Comparison of ENCODE assay signal across 28 cellular contexts in the genomic region with DNA sequence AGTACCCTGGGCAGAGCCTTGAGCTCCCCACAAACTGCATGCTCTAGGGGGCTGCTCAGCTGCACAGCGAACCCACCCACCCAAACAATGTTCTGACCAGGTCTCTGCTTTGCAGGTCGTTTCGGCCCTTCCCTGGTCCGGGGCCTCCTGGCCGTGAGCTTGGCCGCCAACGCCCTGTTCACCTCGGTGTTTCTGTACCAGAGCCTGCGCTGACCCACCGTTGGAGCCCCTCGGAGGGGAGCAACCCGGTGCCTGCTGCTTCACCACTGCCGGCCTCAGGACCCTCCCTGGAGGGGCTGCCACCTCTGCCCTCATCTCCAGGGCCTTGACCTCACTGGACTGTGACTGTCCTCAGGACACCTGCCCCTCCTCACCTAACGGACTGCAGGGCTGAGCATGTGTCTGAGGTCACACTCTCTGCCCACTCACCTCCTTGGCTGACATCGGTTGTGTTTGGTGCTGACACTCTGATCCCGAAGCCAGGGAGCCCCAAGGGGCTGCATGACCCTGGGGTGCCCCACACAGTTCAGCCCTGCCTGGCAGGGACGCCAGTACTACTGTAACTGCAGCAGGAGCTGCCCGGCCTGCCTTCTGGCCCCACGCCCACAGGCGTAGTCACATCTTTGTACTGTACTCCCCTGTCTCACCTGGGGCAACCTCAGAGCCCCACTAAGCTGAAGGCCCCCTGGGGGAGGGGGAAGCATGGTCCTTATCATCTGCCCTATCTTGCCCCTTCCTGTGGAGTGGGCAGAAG.
"Had no signal": no experiment of that assay in that cellular context is flagged by ENCODE, and none has a peak within 500 bp of the region (broad histone marks: within the 10 kb centered on the region; RNA-seq: fewer than 3 reads in every experiment).

No MANE protein-coding gene starts in this region.

- ATAC-seq: Right ventricle myocardium inferior, T-cell had no signal

- H3K4me1 Mint-ChIP-seq: activated CD4-positive, alpha-beta memory T cell treated with anti-CD3 and anti-CD28 coated beads, Interleukin-2, amount 10 ng/mL, durations not matched to agents 7 days and 5 days; activated CD4-positive, alpha-beta T cell treated with anti-CD3 and anti-CD28 coated beads, Interleukin-2, amount 10 ng/mL, durations not matched to agents 24 days and 14 days; activated naive CD4-positive, alpha-beta T cell treated with anti-CD3 and anti-CD28 coated beads, Interleukin-2, amount 50 U/mL, for 24 hours; T-cell had no signal

- H3K36me3 Mint-ChIP-seq: activated naive CD4-positive, alpha-beta T cell treated with anti-CD3 and anti-CD28 coated beads, Interleukin-2, amount 50 U/mL, for 24 hours had no signal

- H3K4me1 ChIP-seq: breast epithelium, Peyer's patch had no signal

- H3K27ac ChIP-seq: breast epithelium, Peyer's patch, SK-N-MC had no signal

- DNase-seq: activated B cell treated with CpG ODN at 0.5 μM for 24 hours; activated CD4-positive, alpha-beta memory T cell treated with anti-CD3 and anti-CD28 coated beads, Interleukin-2, amount 10 ng/mL, durations not matched to agents 7 days and 5 days; activated CD4-positive, alpha-beta T cell treated with anti-CD3 and anti-CD28 coated beads for 1 hour; activated CD4-positive, alpha-beta T cell treated with anti-CD3 and anti-CD28 coated beads, Interleukin-2, amount 10 ng/mL, durations not matched to agents 24 days and 14 days; activated CD8-positive, alpha-beta memory T cell treated with anti-CD3 and anti-CD28 coated beads, Interleukin-2, amount 50 U/mL, for 48 hours; activated effector memory CD4-positive, alpha-beta T cell treated with Interleukin-2 at 50 U/mL for 16 hours; activated naive CD4-positive, alpha-beta T cell; activated T-cell treated with anti-CD3 and anti-CD28 coated beads, Interleukin-2, amount 50 U/mL, for 1 hour; caudate nucleus; Karpas-422; MM.1S; NCI-H1105 treated with DMSO at 0.1 percent for 48 hours; NCI-H1436 treated with DMSO at 0.1 percent for 48 hours; NCI-H187; NCI-H2081; NCI-H510A treated with DMSO at 0.1 percent for 48 hours; NCI-H69; NK-92 treated with Interleukin-12 subunit alpha and Interleukin-12 subunit beta, amount 100 ng/mL, for 24 hours; OCI-M1; Peyer's patch; T-cell; T-helper 2 cell; T1000 had no signal

- H3K36me3 ChIP-seq: breast epithelium had no signal

- H3K27ac Mint-ChIP-seq: activated B cell treated with CpG ODN at 0.5 μM for 24 hours; activated CD4-positive, alpha-beta memory T cell treated with anti-CD3 and anti-CD28 coated beads, Interleukin-2, amount 10 ng/mL, durations not matched to agents 7 days and 5 days; activated CD4-positive, alpha-beta T cell treated with anti-CD3 and anti-CD28 coated beads, Interleukin-2, amount 10 ng/mL, durations not matched to agents 24 days and 14 days; activated naive CD4-positive, alpha-beta T cell treated with anti-CD3 and anti-CD28 coated beads, Interleukin-2, amount 50 U/mL, for 24 hours; T-cell had no signal

- H3K4me3 ChIP-seq: breast epithelium, Peyer's patch, SK-N-MC had no signal

- H3K9me3 ChIP-seq: breast epithelium, Peyer's patch had no signal

- H3K4me3 Mint-ChIP-seq: activated B cell treated with CpG ODN at 0.5 μM for 24 hours; activated CD4-positive, alpha-beta memory T cell treated with anti-CD3 and anti-CD28 coated beads, Interleukin-2, amount 10 ng/mL, durations not matched to agents 7 days and 5 days; activated CD4-positive, alpha-beta T cell treated with anti-CD3 and anti-CD28 coated beads, Interleukin-2, amount 10 ng/mL, durations not matched to agents 24 days and 14 days; activated naive CD4-positive, alpha-beta T cell treated with anti-CD3 and anti-CD28 coated beads, Interleukin-2, amount 50 U/mL, for 24 hours; T-cell had no signal

- FAIRE-seq: TTC549 had no signal

- H3K27me3 Mint-ChIP-seq: activated B cell treated with CpG ODN at 0.5 μM for 24 hours; activated CD4-positive, alpha-beta memory T cell treated with anti-CD3 and anti-CD28 coated beads, Interleukin-2, amount 10 ng/mL, durations not matched to agents 7 days and 5 days; activated CD4-positive, alpha-beta T cell treated with anti-CD3 and anti-CD28 coated beads, Interleukin-2, amount 10 ng/mL, durations not matched to agents 24 days and 14 days; activated naive CD4-positive, alpha-beta T cell treated with anti-CD3 and anti-CD28 coated beads, Interleukin-2, amount 50 U/mL, for 24 hours; T-cell had no signal

- H3K27me3 ChIP-seq: breast epithelium, Peyer's patch had no signal

- H3K9me3 Mint-ChIP-seq: activated B cell treated with CpG ODN at 0.5 μM for 24 hours; activated CD4-positive, alpha-beta memory T cell treated with anti-CD3 and anti-CD28 coated beads, Interleukin-2, amount 10 ng/mL, durations not matched to agents 7 days and 5 days; activated CD4-positive, alpha-beta T cell treated with anti-CD3 and anti-CD28 coated beads, Interleukin-2, amount 10 ng/mL, durations not matched to agents 24 days and 14 days; activated naive CD4-positive, alpha-beta T cell treated with anti-CD3 and anti-CD28 coated beads, Interleukin-2, amount 50 U/mL, for 24 hours; T-cell had no signal
